30 cellular contexts compared by ENCODE assay signal in genomic region chr11:91979775-91980174, GRCh38.
"Had no signal": no experiment of that assay in that cellular context is flagged by ENCODE, and none has a peak within 500 bp of the region (broad histone marks: within the 10 kb centered on the region; RNA-seq: fewer than 3 reads in every experiment).

No MANE protein-coding gene starts in this region.

- H3K4me3 Mint-ChIP-seq: activated CD4-positive, alpha-beta memory T cell treated with anti-CD3 and anti-CD28 coated beads, Interleukin-2, amount 10 ng/mL, durations not matched to agents 7 days and 5 days; activated CD4-positive, alpha-beta T cell treated with anti-CD3 and anti-CD28 coated beads, Interleukin-2, amount 10 ng/mL, durations not matched to agents 7 days and 5 days; activated naive CD8-positive, alpha-beta T cell; activated naive CD8-positive, alpha-beta T cell treated with anti-CD3 and anti-CD28 coated beads, Interleukin-2, amount 50 U/mL, for 24 hours; activated T-cell treated with anti-CD3 and anti-CD28 coated beads, Interleukin-2, amount 50 U/mL, for 24 hours; activated T-cell treated with anti-CD3 and anti-CD28 coated beads, Interleukin-2, amount 50 U/mL, for 72 hours; effector memory CD8-positive, alpha-beta T cell had no signal

- H3K27me3 ChIP-seq: adrenal gland, body of pancreas, esophagus muscularis mucosa, foreskin keratinocyte, gastroesophageal sphincter, heart right ventricle had no signal

- FAIRE-seq: colon had no signal

- H3K4me3 ChIP-seq: adrenal gland, body of pancreas, esophagus muscularis mucosa, gastroesophageal sphincter, heart right ventricle had no signal

- H3K4me1 ChIP-seq: adrenal gland, foreskin keratinocyte had no signal

- H3K36me3 Mint-ChIP-seq: activated naive CD8-positive, alpha-beta T cell had no signal

- H3K27me3 Mint-ChIP-seq: activated CD4-positive, alpha-beta memory T cell treated with anti-CD3 and anti-CD28 coated beads, Interleukin-2, amount 10 ng/mL, durations not matched to agents 7 days and 5 days; activated CD4-positive, alpha-beta T cell treated with anti-CD3 and anti-CD28 coated beads, Interleukin-2, amount 10 ng/mL, durations not matched to agents 7 days and 5 days; activated naive CD8-positive, alpha-beta T cell; activated naive CD8-positive, alpha-beta T cell treated with anti-CD3 and anti-CD28 coated beads, Interleukin-2, amount 50 U/mL, for 24 hours; activated T-cell treated with anti-CD3 and anti-CD28 coated beads, Interleukin-2, amount 50 U/mL, for 24 hours; effector memory CD8-positive, alpha-beta T cell had no signal

- H3K9me3 ChIP-seq: adrenal gland, body of pancreas, esophagus muscularis mucosa, gastroesophageal sphincter, heart right ventricle had no signal

- DNase-seq: activated CD4-positive, alpha-beta memory T cell treated with anti-CD3 and anti-CD28 coated beads, Interleukin-2, amount 10 ng/mL, durations not matched to agents 7 days and 5 days; activated CD4-positive, alpha-beta T cell treated with anti-CD3 and anti-CD28 coated beads for 1 hour; activated CD4-positive, alpha-beta T cell treated with anti-CD3 and anti-CD28 coated beads for 4 hours; activated CD4-positive, alpha-beta T cell treated with anti-CD3 and anti-CD28 coated beads, Interleukin-2, amount 10 ng/mL, durations not matched to agents 7 days and 5 days; activated CD4-positive, alpha-beta T cell treated with anti-CD3 and anti-CD28 coated beads, Interleukin-2, amount 50 U/mL, for 4 hours; activated CD8-positive, alpha-beta memory T cell treated with anti-CD3 and anti-CD28 coated beads, Interleukin-2, amount 50 U/mL, for 48 hours; activated gamma-delta T cell treated with Interleukin-2 at 50 U/mL for 16 hours; activated naive CD4-positive, alpha-beta T cell treated with anti-CD3 and anti-CD28 coated beads, Interleukin-2, amount 50 U/mL, for 16 hours; activated naive CD4-positive, alpha-beta T cell treated with Interleukin-2 at 50 U/mL for 16 hours; activated naive CD8-positive, alpha-beta T cell treated with anti-CD3 and anti-CD28 coated beads, Interleukin-2, amount 50 U/mL, for 24 hours; activated T-cell treated with anti-CD3 and anti-CD28 coated beads for 4 hours; activated T-cell treated with anti-CD3 and anti-CD28 coated beads, Interleukin-2, amount 50 U/mL, for 24 hours; activated T-cell treated with anti-CD3 and anti-CD28 coated beads, Interleukin-2, amount 50 U/mL, for 72 hours; adrenal gland; amygdala; aorta; body of pancreas; caudate nucleus; cortex of kidney; dermis blood vessel endothelial cell; effector CD4-positive, alpha-beta T cell; effector memory CD8-positive, alpha-beta T cell; erythroblast; foreskin keratinocyte; heart right ventricle; T-helper 2 cell had no signal

- H3K27ac Mint-ChIP-seq: activated CD4-positive, alpha-beta memory T cell treated with anti-CD3 and anti-CD28 coated beads, Interleukin-2, amount 10 ng/mL, durations not matched to agents 7 days and 5 days; activated CD4-positive, alpha-beta T cell treated with anti-CD3 and anti-CD28 coated beads, Interleukin-2, amount 10 ng/mL, durations not matched to agents 7 days and 5 days; activated naive CD8-positive, alpha-beta T cell; activated naive CD8-positive, alpha-beta T cell treated with anti-CD3 and anti-CD28 coated beads, Interleukin-2, amount 50 U/mL, for 24 hours; activated T-cell treated with anti-CD3 and anti-CD28 coated beads, Interleukin-2, amount 50 U/mL, for 24 hours; activated T-cell treated with anti-CD3 and anti-CD28 coated beads, Interleukin-2, amount 50 U/mL, for 72 hours; effector memory CD8-positive, alpha-beta T cell had no signal

- H3K9me3 Mint-ChIP-seq: activated CD4-positive, alpha-beta T cell treated with anti-CD3 and anti-CD28 coated beads, Interleukin-2, amount 10 ng/mL, durations not matched to agents 7 days and 5 days had no signal

- H3K36me3 ChIP-seq: adrenal gland, esophagus muscularis mucosa, gastroesophageal sphincter, heart right ventricle had no signal

- H3K27ac ChIP-seq: adrenal gland, body of pancreas, esophagus muscularis mucosa, foreskin keratinocyte, gastroesophageal sphincter, heart right ventricle had no signal

- H3K4me1 Mint-ChIP-seq: activated CD4-positive, alpha-beta memory T cell treated with anti-CD3 and anti-CD28 coated beads, Interleukin-2, amount 10 ng/mL, durations not matched to agents 7 days and 5 days; activated CD4-positive, alpha-beta T cell treated with anti-CD3 and anti-CD28 coated beads, Interleukin-2, amount 10 ng/mL, durations not matched to agents 7 days and 5 days; activated naive CD8-positive, alpha-beta T cell treated with anti-CD3 and anti-CD28 coated beads, Interleukin-2, amount 50 U/mL, for 24 hours had no signal

- ATAC-seq: activated naive CD8-positive, alpha-beta T cell treated with anti-CD3 and anti-CD28 coated beads, Interleukin-2, amount 50 U/mL, for 24 hours; activated T-cell treated with anti-CD3 and anti-CD28 coated beads, Interleukin-2, amount 50 U/mL, for 72 hours; body of pancreas; effector memory CD8-positive, alpha-beta T cell; foreskin keratinocyte; gastroesophageal sphincter; heart right ventricle had no signal
